Comparison of ENCODE assay signal across 9 cellular contexts in genomic region chr3:157088506-157089454, GRCh38.
DNase-seq lines count a peak whose midpoint lies in the region; ATAC-seq, FAIRE-seq and TF ChIP-seq lines count a peak whose summit lies in the region.
"Had no signal": no experiment of that assay in that cellular context is flagged by ENCODE, and none has a peak within 500 bp of the region (broad histone marks: within the 10 kb centered on the region; RNA-seq: fewer than 3 reads in every experiment).

No MANE protein-coding gene starts in this region.

- peak overlapping the region; percentile 36 to 80 (median 74) for H3K9ac ChIP-seq in H1 (replicated peaks in 1 of 4; ENCODE audit: extremely low read depth in 1 of 4, low read depth in 3 of 4, low read length in 3 of 4)

- no peak overlapping the region for H2BK120ac ChIP-seq in H1 (replicated peaks; ENCODE audit: low read depth, low read length)

- TF ChIP-seq EP300 in H1 (IDR thresholded peaks at IDR 0.05; ENCODE audit: borderline replicate concordance in 1 of 2, low read depth in 2 of 2, low read length in 2 of 2) = no peak

- H4K8ac ChIP-seq in H1 (ENCODE audit: extremely low read depth, insufficient read depth, low read length) = peak overlapping the region; percentile 95; the same call in 1 of the 2 replicates

- no peaks in the 10 kb centered on the region for H3K27me3 ChIP-seq in H1 (replicated peaks in 1 of 4; ENCODE audit: control insufficient read depth in 3 of 4, extremely low read depth in 1 of 4, insufficient read depth in 3 of 4, low read length in 3 of 4)

- peak overlapping the region; percentile 68 for H3K4me3 ChIP-seq in AG10803 (ENCODE audit: low read length)
- H3K4me3 ChIP-seq in H1 (ENCODE audit: extremely low read depth in 1 of 4, insufficient read depth in 2 of 4, low read depth in 3 of 4, low read length in 4 of 4) = peak overlapping the region; percentile 45 to 62 (median 53)

- H3K14ac ChIP-seq in H1 (ENCODE audit: insufficient read length) = no peak overlapping the region

- peak overlapping the region; percentile 53 for H2BK5ac ChIP-seq in H1 (ENCODE audit: low read depth, low read length)

- peak; percentile 54 to 73 for TF ChIP-seq POLR2A in H1 (IDR thresholded peaks at IDR 0.05; ENCODE audit: control extremely low read depth in 1 of 2, low read depth in 2 of 2, low read length in 2 of 2)

- H3K4me1 Mint-ChIP-seq in mesothelial cell of epicardium = peaks cover 35% of the 10 kb centered on the region

- H3K4me2 ChIP-seq in H1 (ENCODE audit: insufficient read depth in 1 of 2, low read depth in 2 of 2, low read length in 2 of 2) = peak overlapping the region; percentile 70 to 86

- peak overlapping the region; percentile 84 for H2BK12ac ChIP-seq in H1 (ENCODE audit: low read depth, low read length)

- POLR2A ChIA-PET in H1 (lab: Charles Lee; ENCODE audit: partially characterized antibody) = interaction anchor here (0.6 to 2.1 kb wide), 17 partner anchors 11 to 535 kb away, joined by 3 to 12 read pairs (median 3); partner anchors contain the start of gene CCNL1

- no peak overlapping the region for H2AK5ac ChIP-seq in H1 (ENCODE audit: low read depth, low read length)

- ATAC-seq in GM19395 (IDR thresholded peaks at IDR 0.05; ENCODE audit: unreplicated experiment) (peak; percentile 78), HG03565 (IDR thresholded peaks at IDR 0.05; ENCODE audit: unreplicated experiment) (peak; percentile 60)

- no peaks in the 10 kb centered on the region for H3K79me2 ChIP-seq in H1 (ENCODE audit: control insufficient read depth in 1 of 2, insufficient read depth in 2 of 2, low read length in 2 of 2)

- peak overlapping the region; percentile 81 for H4K91ac ChIP-seq in H1 (replicated peaks; ENCODE audit: insufficient read length, low read length)

- FAIRE-seq in H1 (lab: Jason Lieb, UNC) = no peak
- FAIRE-seq: endometrium had no signal

- WGBS in H1 (ENCODE audit: extremely low coverage in 1 of 2, insufficient coverage in 1 of 2, insufficient read length in 1 of 2, insufficient replicate concordance in 2 of 2, low coverage in 1 of 2, low lambda C conversion rate in 2 of 2, missing lambda C conversion rate in 1 of 2), 2 experiments = 5% methylated on average over 60 of the region's 61 CpGs; no CpG with 5 or more reads in 1 of the 2 experiments

- no peak for TF ChIP-seq RAD21 in H1 (IDR thresholded peaks at IDR 0.05 in 1 of 2, conservative IDR thresholded peaks at IDR 0.05 in 1 of 2; ENCODE audit: low read depth in 2 of 2, low read length in 2 of 2)

- H3K9me3 ChIP-seq in H1 (ENCODE audit: insufficient read depth in 2 of 2, low read depth in 1 of 2, low read length in 1 of 2) = no peaks in the 10 kb centered on the region

- TF ChIP-seq CTCF in AG10803 (conservative IDR thresholded peaks at IDR 0.05; ENCODE audit: low read length) (no peak; the same call in 1 of the 2 replicates), H1 (IDR thresholded peaks at IDR 0.05; ENCODE audit: control extremely low read depth in 1 of 3, insufficient read depth in 1 of 3, low read depth in 1 of 3, low read length in 3 of 3) (peak in 1 of 3 experiments; percentile 0; a peak in 1 of 4 replicates), mesothelial cell of epicardium (IDR thresholded peaks at IDR 0.05; ENCODE audit: unreplicated experiment) (no peak)

- no peak overlapping the region for H3K4ac ChIP-seq in H1 (replicated peaks; ENCODE audit: insufficient read length, low read depth, low read length)

- H2AFZ ChIP-seq in H1 (ENCODE audit: low read length) = peak overlapping the region; percentile 57

- peaks cover 4% of the 10 kb centered on the region for H3K23me2 ChIP-seq in H1 (ENCODE audit: low read depth, low read length)

- H3K23ac ChIP-seq in H1 (ENCODE audit: insufficient read length) = no peak overlapping the region

- CTCF ChIA-PET in H1 (lab: Charles Lee; ENCODE audit: partially characterized antibody) = interaction anchor here (0.6 to 56.4 kb wide), 16 partner anchors 9 to 554 kb away, joined by 3 to 1014 read pairs (median 3); partner anchors contain the start of gene TIPARP

- peak overlapping the region; percentile 89 for H3K27ac ChIP-seq in H1 (ENCODE audit: low read depth, low read length)

- no peaks in the 10 kb centered on the region for H3K36me3 ChIP-seq in H1 (ENCODE audit: control insufficient read depth in 2 of 4, insufficient read depth in 4 of 4, low read length in 3 of 4)

- peaks cover 8 to 20% (median 11%) of the 10 kb centered on the region in 4 experiments; a peak in 6 of 7 replicates for H3K4me1 ChIP-seq in H1 (replicated peaks in 1 of 4; ENCODE audit: control insufficient read depth in 3 of 4, insufficient read depth in 4 of 4, low read length in 3 of 4)

- no peaks in the 10 kb centered on the region for H3K27me3 Mint-ChIP-seq in mesothelial cell of epicardium (ENCODE audit: low read depth)

- H3K36me3 Mint-ChIP-seq in mesothelial cell of epicardium = no peaks in the 10 kb centered on the region

- H3K56ac ChIP-seq in H1 (replicated peaks; ENCODE audit: insufficient read length, low read depth, low read length) = peak overlapping the region; percentile 62

- H2BK20ac ChIP-seq in H1 (ENCODE audit: low read length) = no peak overlapping the region; the same call in 1 of the 2 replicates

- H3K9me3 Mint-ChIP-seq in mesothelial cell of epicardium = no peaks in the 10 kb centered on the region

- H3K79me1 ChIP-seq in H1 (ENCODE audit: low read depth, low read length) = no peaks in the 10 kb centered on the region

- peak overlapping the region; percentile 92 for H3K18ac ChIP-seq in H1 (ENCODE audit: extremely low read depth, low read length)

- peak overlapping the region; percentile 63; the same call in 1 of the 2 replicates for H2BK15ac ChIP-seq in H1 (ENCODE audit: low read length)

- peak overlapping the region; percentile 98 for H3K27ac Mint-ChIP-seq in mesothelial cell of epicardium

- H4K20me1 ChIP-seq in H1 (replicated peaks in 1 of 2; ENCODE audit: control insufficient read depth in 1 of 2, insufficient read depth in 2 of 2, low read length in 2 of 2) = no peaks in the 10 kb centered on the region

- peak overlapping the region; percentile 89 for H4K5ac ChIP-seq in H1 (ENCODE audit: insufficient read length, low read depth, low read length)

- H3K4me3 Mint-ChIP-seq in mesothelial cell of epicardium = peak overlapping the region; percentile 68

- peak; percentile 95 for DNase-seq in AG10803 (ENCODE audit: low read depth)
- DNase-seq in activated CD4-positive, alpha-beta T cell treated with anti-CD3 and anti-CD28 coated beads, Interleukin-2, amount 50 U/mL, for 4 hours = peak; percentile 89 to 92
- peak; percentile 83 to 95 for DNase-seq in H1 (ENCODE audit: low read depth in 1 of 2, low spot score in 2 of 2)
- peak; percentile 92 to 98 for DNase-seq in mesothelial cell of epicardium (ENCODE audit: low spot score in 2 of 2, unreplicated experiment in 2 of 2)
- DNase-seq in stimulated activated CD8-positive, alpha-beta memory T cell treated with anti-CD3 and anti-CD28 coated beads, Interleukin-2, amount 100 ng/mL, for 48 hours (ENCODE audit: low read depth in 2 of 2) = peak; percentile 89 to 90
- DNase-seq in NCI-H748 (lab: John Stamatoyannopoulos, UW; ENCODE audit: unreplicated experiment) = no peak

TF ChIP-seq in H1, 55 proteins besides CTCF, POLR2A, EP300 and RAD21 (continues in another document):
- no peak for TF ChIP-seq CTBP2 (IDR thresholded peaks at IDR 0.05; ENCODE audit: borderline replicate concordance, insufficient read depth, insufficient read length, low read length)
